ENCODE assay signal across 10 cellular contexts in genomic region chr2:96204836-96205235, GRCh38. TPM values are rescaled to one million over a fixed set of nuclear protein-coding genes. Genes with fewer than 3 reads are reported as not detected.
DNase-seq lines count a peak whose midpoint lies in the region; ATAC-seq and TF ChIP-seq lines count a peak whose summit lies in the region.
"Had no signal": no experiment of that assay in that cellular context is flagged by ENCODE, and none has a peak within 500 bp of the region (broad histone marks: within the 10 kb centered on the region; RNA-seq: fewer than 3 reads in every experiment).

No MANE protein-coding gene starts in this region.

- no peak for DNase-seq in stimulated activated naive CD8-positive, alpha-beta T cell treated with anti-CD3 and anti-CD28 coated beads, Interleukin-15, Interleukin-2, amounts not matched to agents 100 U/mL and 50 U/mL, for 24 hours
- DNase-seq in breast epithelium (ENCODE audit: low spot score in 2 of 2) (no peak), retina (no peak), DMS53 (lab: John Stamatoyannopoulos, UW) (no peak), posterior vena cava (ENCODE audit: low spot score) (no peak)
- no peak for DNase-seq in naive thymus-derived CD4-positive, alpha-beta T cell
- DNase-seq: NCI-H2171 treated with DMSO at 0.1 percent for 48 hours, occipital lobe had no signal

- H3K4me3 Mint-ChIP-seq in stimulated activated naive CD8-positive, alpha-beta T cell treated with anti-CD3 and anti-CD28 coated beads, Interleukin-15, Interleukin-2, amounts not matched to agents 100 ng/mL and 50 ng/mL, for 24 hours = peak overlapping the region; percentile 80
- peak overlapping the region in 9 of 10 donors; percentile 30 to 96 (median 78) for H3K4me3 Mint-ChIP-seq in naive thymus-derived CD4-positive, alpha-beta T cell

- H3K27me3 Mint-ChIP-seq in stimulated activated naive CD8-positive, alpha-beta T cell treated with anti-CD3 and anti-CD28 coated beads, Interleukin-15, Interleukin-2, amounts not matched to agents 100 ng/mL and 50 ng/mL, for 24 hours = no peaks in the 10 kb centered on the region
- no peaks in the 10 kb centered on the region for H3K27me3 Mint-ChIP-seq in naive thymus-derived CD4-positive, alpha-beta T cell

- H3K9me3 ChIP-seq in breast epithelium = no peaks in the 10 kb centered on the region
- no peaks in the 10 kb centered on the region for H3K9me3 ChIP-seq in naive thymus-derived CD4-positive, alpha-beta T cell (ENCODE audit: control insufficient read depth in 2 of 3, low read length in 3 of 3)

- peak overlapping the region in 2 of 3 donors; percentile 1 to 46 for H3K4me3 ChIP-seq in breast epithelium
- no peak overlapping the region for H3K4me3 ChIP-seq in naive thymus-derived CD4-positive, alpha-beta T cell (ENCODE audit: low read length)

- no peaks in the 10 kb centered on the region for H3K36me3 ChIP-seq in breast epithelium
- H3K36me3 ChIP-seq in naive thymus-derived CD4-positive, alpha-beta T cell (ENCODE audit: control insufficient read depth in 2 of 3, insufficient read depth in 3 of 3, low read length in 3 of 3) = peaks cover 0 to 10% (median 0%) of the 10 kb centered on the region in 3 experiments

- intact Hi-C loops in breast epithelium (cut with DNase I; ENCODE audit: low total_unique reads) = no loop called here
- intact Hi-C loops in naive thymus-derived CD4-positive, alpha-beta T cell (cut with micrococcal nuclease) = loop anchor here (5.0 to 10.0 kb wide), 5 partner anchors 117 to 612 kb away; partner anchors contain the start of genes ANKRD36C (in 1 of the 2), CNNM3 (in 1 of the 2), CNNM4 (in 1 of the 2) and KANSL3 (in 1 of the 2)
- intact Hi-C loops in posterior vena cava (cut with DNase I) = loop anchor here (5.0 to 10.0 kb wide), 2 partner anchors 47 to 60 kb away; partner anchors contain the start of genes CIAO1 (in 1 of the 2) and TMEM127 (in 1 of the 2)

- H3K27me3 ChIP-seq in breast epithelium = no peaks in the 10 kb centered on the region
- H3K27me3 ChIP-seq in naive thymus-derived CD4-positive, alpha-beta T cell (ENCODE audit: control insufficient read depth in 2 of 2, insufficient read depth in 2 of 2, low read length in 2 of 2) = no peaks in the 10 kb centered on the region

- TF ChIP-seq POLR2A in breast epithelium (IDR thresholded peaks at IDR 0.05) = no peak

- no peak for ATAC-seq in stimulated activated naive CD8-positive, alpha-beta T cell treated with anti-CD3 and anti-CD28 coated beads, Interleukin-15, Interleukin-2, amounts not matched to agents 100 U/mL and 50 U/mL, for 24 hours
- no peak for ATAC-seq in naive thymus-derived CD4-positive, alpha-beta T cell
- ATAC-seq in HG03354 (IDR thresholded peaks at IDR 0.05; ENCODE audit: poor library complexity, severe bottlenecking, unreplicated experiment) = no peak

- peaks cover 3 to 21% of the 10 kb centered on the region in 2 donors for H3K4me1 ChIP-seq in breast epithelium
- H3K4me1 ChIP-seq in naive thymus-derived CD4-positive, alpha-beta T cell (ENCODE audit: control insufficient read depth in 2 of 2, insufficient read depth in 2 of 2, low read length in 2 of 2) = peaks cover 48% of the 10 kb centered on the region in 2 donors

- H3K36me3 Mint-ChIP-seq in stimulated activated naive CD8-positive, alpha-beta T cell treated with anti-CD3 and anti-CD28 coated beads, Interleukin-15, Interleukin-2, amounts not matched to agents 100 ng/mL and 50 ng/mL, for 24 hours (ENCODE audit: low read depth) = peaks cover 49% of the 10 kb centered on the region
- peaks cover 0 to 19% (median 0%) of the 10 kb centered on the region in 5 donors for H3K36me3 Mint-ChIP-seq in naive thymus-derived CD4-positive, alpha-beta T cell

- POLR2A ChIA-PET in naive thymus-derived CD4-positive, alpha-beta T cell (lab: Charles Lee) = interaction anchor here (0.7 to 2.2 kb wide), 2 partner anchors 30 to 222 kb away, joined by 4 to 5 read pairs; no protein-coding TSS in a partner anchor

- CTCF ChIA-PET in naive thymus-derived CD4-positive, alpha-beta T cell (lab: Charles Lee) = no interaction called here

- TF ChIP-seq CTCF in breast epithelium (IDR thresholded peaks at IDR 0.05) = no peak

- no peaks in the 10 kb centered on the region for H3K9me3 Mint-ChIP-seq in stimulated activated naive CD8-positive, alpha-beta T cell treated with anti-CD3 and anti-CD28 coated beads, Interleukin-15, Interleukin-2, amounts not matched to agents 100 ng/mL and 50 ng/mL, for 24 hours
- H3K9me3 Mint-ChIP-seq in naive thymus-derived CD4-positive, alpha-beta T cell = no peaks in the 10 kb centered on the region

- peaks cover 82% of the 10 kb centered on the region for H3K4me1 Mint-ChIP-seq in stimulated activated naive CD8-positive, alpha-beta T cell treated with anti-CD3 and anti-CD28 coated beads, Interleukin-15, Interleukin-2, amounts not matched to agents 100 ng/mL and 50 ng/mL, for 24 hours (ENCODE audit: low read depth)
- peaks cover 53 to 87% (median 79%) of the 10 kb centered on the region in 7 donors for H3K4me1 Mint-ChIP-seq in naive thymus-derived CD4-positive, alpha-beta T cell

- peak overlapping the region; percentile 62 for H3K27ac Mint-ChIP-seq in stimulated activated naive CD8-positive, alpha-beta T cell treated with anti-CD3 and anti-CD28 coated beads, Interleukin-15, Interleukin-2, amounts not matched to agents 100 ng/mL and 50 ng/mL, for 24 hours
- H3K27ac Mint-ChIP-seq in naive thymus-derived CD4-positive, alpha-beta T cell = peak overlapping the region in 7 of 9 donors; percentile 31 to 86 (median 72)

- peak overlapping the region; percentile 33 to 73 for H3K27ac ChIP-seq in breast epithelium
- peak overlapping the region; percentile 6 for H3K27ac ChIP-seq in naive thymus-derived CD4-positive, alpha-beta T cell (ENCODE audit: low read depth, low read length)

RNA-seq across cellular contexts. Expression of gene STARD7, which starts 3.8 kb away (rescaled TPM):
- total RNA-seq in breast epithelium = 100 to 1,000 TPM in 1 of 3 donors, 10 to 100 TPM in 2; 84.9 to 133 (median 96.3) TPM
- 100 to 1,000 TPM in 1 of 5 experiments, 10 to 100 TPM in 4; 56.5 to 133 (median 74.2) TPM for total RNA-seq in naive thymus-derived CD4-positive, alpha-beta T cell
- polyA plus RNA-seq in naive thymus-derived CD4-positive, alpha-beta T cell = 100 to 1,000 TPM; 106 to 120 TPM
- total RNA-seq in posterior vena cava = 10 to 100 TPM; 68.0 to 71.4 TPM

RNA-seq across cellular contexts. Expression of gene DUSP2, which starts 59.6 kb away (rescaled TPM):
- total RNA-seq in breast epithelium = 10 to 100 TPM in 2 of 3 donors, 1 to 10 TPM in 1; 1.9 to 57.5 (median 12.8) TPM
- 100 to 1,000 TPM in 2 of 5 experiments, 10 to 100 TPM in 3; 22.1 to 255 (median 50.3) TPM for total RNA-seq in naive thymus-derived CD4-positive, alpha-beta T cell
- polyA plus RNA-seq in naive thymus-derived CD4-positive, alpha-beta T cell = 10 to 100 TPM; 21.0 to 25.6 TPM
- total RNA-seq in posterior vena cava = 1 to 10 TPM; 3.5 to 3.8 TPM
